10 cellular contexts compared by ENCODE assay signal in the genomic region with DNA sequence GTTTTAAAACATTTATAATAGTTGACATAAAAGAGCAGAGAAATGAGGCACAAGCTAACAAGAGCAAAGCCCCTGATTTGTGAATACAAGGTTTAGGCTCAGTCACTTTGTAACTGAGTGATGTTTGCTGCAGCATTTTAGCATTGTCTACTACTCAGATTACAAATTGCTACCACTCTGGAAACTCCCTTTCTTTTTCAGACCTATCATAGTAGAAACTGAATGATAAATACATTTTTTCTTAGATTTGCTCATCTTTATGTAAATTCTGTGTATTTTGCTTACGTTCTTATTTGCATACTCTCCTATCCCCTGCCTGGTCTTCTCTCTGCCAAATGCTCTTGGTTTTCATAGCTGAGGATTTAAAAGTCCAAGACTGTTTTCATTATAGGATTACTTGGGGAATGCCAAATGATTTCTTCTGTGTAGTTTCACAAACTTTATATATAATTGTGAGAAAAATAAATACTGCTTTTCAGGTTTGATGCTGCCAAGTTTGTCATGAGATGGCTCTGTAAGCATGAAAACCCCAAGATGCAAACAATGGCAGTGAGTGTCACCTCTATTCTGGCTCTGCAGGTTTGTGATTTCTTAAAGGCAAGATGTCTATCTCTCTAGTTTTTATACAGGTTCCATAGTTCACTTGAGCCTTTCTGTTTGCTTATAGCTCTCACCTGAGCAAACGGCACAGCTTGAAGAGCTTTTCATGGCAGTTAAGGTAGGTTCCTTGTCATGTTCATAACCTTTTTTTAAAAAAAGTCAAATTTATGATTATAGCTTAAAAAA.
DNase-seq lines count a peak whose midpoint lies in the region; ATAC-seq and TF ChIP-seq lines count a peak whose summit lies in the region.
"Had no signal": no experiment of that assay in that cellular context is flagged by ENCODE, and none has a peak within 500 bp of the region (broad histone marks: within the 10 kb centered on the region; RNA-seq: fewer than 3 reads in every experiment).

No MANE protein-coding gene starts in this region.

- in situ Hi-C loops in GM13977 (cut with MboI; ENCODE audit: low pct_unique_long_range_greater_than_20kb, low sequenced_read_pairs, unreplicated experiment), result no loop called here

- H3K9ac ChIP-seq in OCI-LY3 (ENCODE audit: low read length), result no peak overlapping the region

- peak overlapping the region; percentile 37 for H3K4me3 ChIP-seq in OCI-LY3 (ENCODE audit: low read length)

- H3K27ac ChIP-seq in OCI-LY3 (ENCODE audit: low read length), result peak overlapping the region; percentile 45

- H3K9me3 ChIP-seq in OCI-LY3 (ENCODE audit: insufficient read depth, low read length), result no peaks in the 10 kb centered on the region

- DNase-seq in GM13977 (ENCODE audit: low spot score) (peak; percentile 80), NCI-H146 (lab: John Stamatoyannopoulos, UW) (no peak), OCI-M2 (lab: John Stamatoyannopoulos, UW; ENCODE audit: unreplicated experiment) (no peak), kidney tubule cell (ENCODE audit: low spot score) (no peak), superior temporal gyrus (ENCODE audit: extremely low spot score) (no peak)
- DNase-seq: HFFc6; stimulated activated CD4-positive, alpha-beta T cell treated with anti-CD3 and anti-CD28 coated beads, Interleukin-4, amount 100 ng/mL, for 24 hours had no signal

- H3K27me3 ChIP-seq in OCI-LY3 (ENCODE audit: low read depth, low read length), result no peaks in the 10 kb centered on the region

- ATAC-seq in GM19395 (IDR thresholded peaks at IDR 0.05; ENCODE audit: unreplicated experiment), result peak; percentile 95
- peak; percentile 89 for ATAC-seq in HG02981 (IDR thresholded peaks at IDR 0.05; ENCODE audit: unreplicated experiment)

- no peaks in the 10 kb centered on the region for H3K36me3 ChIP-seq in OCI-LY3 (replicated peaks; ENCODE audit: low read depth, low read length)

- H2AFZ ChIP-seq in OCI-LY3 (ENCODE audit: low read depth, low read length), result 0 out of 2 replicates have a peak overlapping the region, but pooled peaks have one; percentile 20

- H3K4me2 ChIP-seq in OCI-LY3 (ENCODE audit: low read length), result peak overlapping the region; percentile 50

- H4K20me1 ChIP-seq in OCI-LY3 (ENCODE audit: insufficient read depth, low read length), result no peaks in the 10 kb centered on the region

- H3K4me1 ChIP-seq in OCI-LY3 (ENCODE audit: low read length), result peaks cover 20% of the 10 kb centered on the region

- TF ChIP-seq CTCF in GM13977 (IDR thresholded peaks at IDR 0.05; ENCODE audit: extremely low read depth, insufficient read depth, missing control alignments) (no peak), OCI-LY3 (IDR thresholded peaks at IDR 0.05; ENCODE audit: low read depth, low read length) (no peak)

- H3K79me2 ChIP-seq in OCI-LY3 (ENCODE audit: low read length), result no peaks in the 10 kb centered on the region
